In the genomic region with DNA sequence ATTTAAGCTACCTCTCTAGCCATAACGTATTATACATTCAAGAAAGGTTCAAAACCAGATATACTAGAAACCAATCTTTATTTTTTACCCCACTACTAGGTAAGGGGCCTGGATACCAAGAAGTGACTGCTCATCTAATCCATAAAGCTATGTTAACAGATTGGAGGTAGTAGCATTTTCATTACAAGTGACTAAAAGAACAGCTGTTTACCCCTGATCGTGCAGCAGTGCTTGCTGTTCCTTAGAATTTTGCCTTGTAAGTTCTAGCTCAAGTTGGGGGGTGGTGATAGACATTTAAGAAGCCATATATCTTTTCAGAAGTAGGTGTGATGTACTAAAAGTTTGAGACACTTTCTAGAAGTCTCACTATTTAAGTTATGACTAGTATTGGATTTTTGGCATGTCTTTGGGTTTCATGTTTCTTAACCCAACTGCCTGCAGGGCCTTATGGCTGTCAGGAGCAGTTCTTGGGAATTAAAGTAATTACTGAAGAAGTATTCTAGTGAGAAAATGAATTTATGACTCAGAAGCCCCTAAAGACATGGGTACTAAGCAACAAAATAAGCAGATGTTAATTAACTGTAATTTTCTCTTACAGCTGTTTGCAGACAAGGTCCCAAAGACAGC, we compare ENCODE assay signal across 1 cellular context.
TF ChIP-seq lines count a peak whose summit lies in the region.

No MANE protein-coding gene starts in this region.

TF ChIP-seq in neural cell, 6 proteins besides CTCF, POLR2A, EP300 and RAD21 (continued from another document):
- TF ChIP-seq, protein P1, sequence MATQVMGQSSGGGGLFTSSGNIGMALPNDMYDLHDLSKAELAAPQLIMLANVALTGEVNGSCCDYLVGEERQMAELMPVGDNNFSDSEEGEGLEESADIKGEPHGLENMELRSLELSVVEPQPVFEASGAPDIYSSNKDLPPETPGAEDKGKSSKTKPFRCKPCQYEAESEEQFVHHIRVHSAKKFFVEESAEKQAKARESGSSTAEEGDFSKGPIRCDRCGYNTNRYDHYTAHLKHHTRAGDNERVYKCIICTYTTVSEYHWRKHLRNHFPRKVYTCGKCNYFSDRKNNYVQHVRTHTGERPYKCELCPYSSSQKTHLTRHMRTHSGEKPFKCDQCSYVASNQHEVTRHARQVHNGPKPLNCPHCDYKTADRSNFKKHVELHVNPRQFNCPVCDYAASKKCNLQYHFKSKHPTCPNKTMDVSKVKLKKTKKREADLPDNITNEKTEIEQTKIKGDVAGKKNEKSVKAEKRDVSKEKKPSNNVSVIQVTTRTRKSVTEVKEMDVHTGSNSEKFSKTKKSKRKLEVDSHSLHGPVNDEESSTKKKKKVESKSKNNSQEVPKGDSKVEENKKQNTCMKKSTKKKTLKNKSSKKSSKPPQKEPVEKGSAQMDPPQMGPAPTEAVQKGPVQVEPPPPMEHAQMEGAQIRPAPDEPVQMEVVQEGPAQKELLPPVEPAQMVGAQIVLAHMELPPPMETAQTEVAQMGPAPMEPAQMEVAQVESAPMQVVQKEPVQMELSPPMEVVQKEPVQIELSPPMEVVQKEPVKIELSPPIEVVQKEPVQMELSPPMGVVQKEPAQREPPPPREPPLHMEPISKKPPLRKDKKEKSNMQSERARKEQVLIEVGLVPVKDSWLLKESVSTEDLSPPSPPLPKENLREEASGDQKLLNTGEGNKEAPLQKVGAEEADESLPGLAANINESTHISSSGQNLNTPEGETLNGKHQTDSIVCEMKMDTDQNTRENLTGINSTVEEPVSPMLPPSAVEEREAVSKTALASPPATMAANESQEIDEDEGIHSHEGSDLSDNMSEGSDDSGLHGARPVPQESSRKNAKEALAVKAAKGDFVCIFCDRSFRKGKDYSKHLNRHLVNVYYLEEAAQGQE (IDR thresholded peaks at IDR 0.05; ENCODE audit: borderline replicate concordance), result no peak
- no peak for TF ChIP-seq POLR2AphosphoS5 (IDR thresholded peaks at IDR 0.05)
- no peak for TF ChIP-seq EZH2 (IDR thresholded peaks at IDR 0.05; ENCODE audit: borderline replicate concordance, insufficient read depth, low read length, poor library complexity, severe bottlenecking)
- TF ChIP-seq TAF1 (IDR thresholded peaks at IDR 0.05; ENCODE audit: low read depth), result no peak
- no peak for TF ChIP-seq SMC3 (conservative IDR thresholded peaks at IDR 0.05; ENCODE audit: poor library complexity)
TF ChIP-seq in neural cell: peak in this region for 0.
